In genomic region chr11:70202898-70203748, GRCh38 we compare ENCODE assay signal across 1 cellular context.
TF ChIP-seq lines count a peak whose summit lies in the region.

Gene FADD (plus strand): TSS chr11:70203296. CDS start chr11:70203460, 164 bp downstream.

TF ChIP-seq in K562, 482 proteins besides CTCF, POLR2A, EP300 and RAD21 (continued from another document and continues in another):
- TF ChIP-seq NONO (IDR thresholded peaks at IDR 0.05; ENCODE audit: low read depth in 2 of 2, low read length in 1 of 2) (peak in 1 of 2 experiments; percentile 47; a peak in 1 of 4 replicates), SMAD4 (CRISPR knock-in tag; conservative IDR thresholded peaks at IDR 0.05) (0 out of 2 replicates have a peak, but pooled peaks have one; percentile 12), U2AF2 (optimal IDR thresholded peaks at IDR 0.05; ENCODE audit: low read depth, low read length) (no peak), POU5F1 (IDR thresholded peaks at IDR 0.05; ENCODE audit: borderline replicate concordance, low read depth, low read length, partially characterized antibody) (peak; percentile 98), TGIF2 (CRISPR knock-in tag; IDR thresholded peaks at IDR 0.05) (no peak), RBBP5 (IDR thresholded peaks at IDR 0.05; ENCODE audit: borderline replicate concordance, insufficient read depth, low read length, poor library complexity, severe bottlenecking) (peak; percentile 55), ZNF57 (CRISPR knock-in tag; IDR thresholded peaks at IDR 0.05) (no peak), SRF (CRISPR knock-in tag; IDR thresholded peaks at IDR 0.05) (peak in 1 of 2 experiments; percentile 73; a peak in 1 of 4 replicates), CHD2 (IDR thresholded peaks at IDR 0.05; ENCODE audit: low read depth, low read length) (peak; percentile 92), PHF8 (IDR thresholded peaks at IDR 0.05; ENCODE audit: borderline replicate concordance, low read length) (peak; percentile 96), MTA2 (IDR thresholded peaks at IDR 0.05; ENCODE audit: low read depth) (no peak), DNMT1 (IDR thresholded peaks at IDR 0.05) (no peak), MEIS2 (IDR thresholded peaks at IDR 0.05; ENCODE audit: partially characterized antibody) (peak; percentile 95), ELF2 (CRISPR knock-in tag; IDR thresholded peaks at IDR 0.05) (peak; percentile 100), UBTF (IDR thresholded peaks at IDR 0.05; ENCODE audit: borderline replicate concordance in 1 of 2, low read depth in 2 of 2, low read length in 2 of 2) (0 out of 4 replicates have a peak, but pooled peaks of 1 of the 2 experiments have one; percentile 26), RBFOX2 (IDR thresholded peaks at IDR 0.05; ENCODE audit: low read depth, low read length) (peak; percentile 99), MNT (conservative IDR thresholded peaks at IDR 0.05) (peak in 1 of 2 experiments; percentile 48; a peak in 3 of 4 replicates), KLF1 (tag; IDR thresholded peaks at IDR 0.05) (0 out of 2 replicates have a peak, but pooled peaks have one; percentile 26), NKRF (IDR thresholded peaks at IDR 0.05; ENCODE audit: borderline replicate concordance) (peak; percentile 12; the same call in 1 of the 2 replicates), CBX3 (IDR thresholded peaks at IDR 0.05; ENCODE audit: borderline replicate concordance in 1 of 2, low read length in 2 of 2) (peak in 1 of 2 experiments; percentile 11; a peak in 1 of 3 replicates), USF1 (CRISPR knock-in tag; IDR thresholded peaks at IDR 0.05) (peak; percentile 82), PPARD (CRISPR knock-in tag; IDR thresholded peaks at IDR 0.05) (no peak), HCFC1 (IDR thresholded peaks at IDR 0.05; ENCODE audit: low read depth, low read length) (peak; percentile 88), HMGN3 (IDR thresholded peaks at IDR 0.05; ENCODE audit: borderline replicate concordance, extremely low read depth, insufficient read length, low read depth, low read length) (peak; percentile 72), MLLT1 (IDR thresholded peaks at IDR 0.05) (no peak), POLR2AphosphoS5 (IDR thresholded peaks at IDR 0.05; ENCODE audit: control insufficient read depth, insufficient read depth, low read depth, low read length) (peak; percentile 81), MIER1 (IDR thresholded peaks at IDR 0.05; ENCODE audit: low read depth) (no peak), ZMIZ1 (IDR thresholded peaks at IDR 0.05; ENCODE audit: low read depth in 2 of 2, low read length in 2 of 2) (no peak), THRB (CRISPR knock-in tag; conservative IDR thresholded peaks at IDR 0.05) (no peak), HDAC6 (IDR thresholded peaks at IDR 0.05; ENCODE audit: low read depth, low read length) (no peak), CREB3L1 (IDR thresholded peaks at IDR 0.05; ENCODE audit: borderline replicate concordance, low read depth) (peak; percentile 66), SIX5 (IDR thresholded peaks at IDR 0.05; ENCODE audit: borderline replicate concordance in 1 of 2, insufficient read depth in 1 of 2, low read depth in 1 of 2, low read length in 2 of 2) (peak; percentile 30 to 59; a peak in 3 of 4 replicates), GMEB1 (CRISPR knock-in tag; IDR thresholded peaks at IDR 0.05) (peak; percentile 69; the same call in 1 of the 2 replicates), ZNF224 (CRISPR knock-in tag; IDR thresholded peaks at IDR 0.05) (0 out of 2 replicates have a peak, but pooled peaks have one; percentile 0), CTCFL (IDR thresholded peaks at IDR 0.05; ENCODE audit: borderline replicate concordance, insufficient read depth, low read depth, low read length, poor library complexity, severe bottlenecking) (peak; percentile 6), JUND (IDR thresholded peaks at IDR 0.05; ENCODE audit: borderline replicate concordance, low read depth, low read length) (peak; percentile 28), JUND (tag; IDR thresholded peaks at IDR 0.05; ENCODE audit: borderline replicate concordance, low read depth, low read length) (no peak)
